Comparison of ENCODE assay signal across 17 cellular contexts in genomic region chr10:97261188-97261587, GRCh38.
"Had no signal": no experiment of that assay in that cellular context is flagged by ENCODE, and none has a peak within 500 bp of the region (broad histone marks: within the 10 kb centered on the region; RNA-seq: fewer than 3 reads in every experiment).

No MANE protein-coding gene starts in this region.

- FAIRE-seq: RCC 7860 had no signal

- H3K9me3 ChIP-seq: SK-N-SH had no signal

- H3K27ac ChIP-seq: RWPE1 had no signal

- DNase-seq: KBM-7, NCI-H1092 treated with DMSO at 0.1 percent for 48 hours, NCI-H1436, NCI-H1694, NCI-H187 treated with DMSO at 0.1 percent for 48 hours, NCI-H2029 treated with DMSO at 0.1 percent for 48 hours, NCI-H2171 treated with DMSO at 0.1 percent for 48 hours, NCI-H345, NCI-H446 treated with DMSO at 0.1 percent for 48 hours, NCI-H510A treated with DMSO at 0.1 percent for 48 hours, NCI-H526, NCI-H82, SHP77, SK-N-SH, SW 1271 had no signal
